ENCODE assay signal across 11 cellular contexts in the genomic region with DNA sequence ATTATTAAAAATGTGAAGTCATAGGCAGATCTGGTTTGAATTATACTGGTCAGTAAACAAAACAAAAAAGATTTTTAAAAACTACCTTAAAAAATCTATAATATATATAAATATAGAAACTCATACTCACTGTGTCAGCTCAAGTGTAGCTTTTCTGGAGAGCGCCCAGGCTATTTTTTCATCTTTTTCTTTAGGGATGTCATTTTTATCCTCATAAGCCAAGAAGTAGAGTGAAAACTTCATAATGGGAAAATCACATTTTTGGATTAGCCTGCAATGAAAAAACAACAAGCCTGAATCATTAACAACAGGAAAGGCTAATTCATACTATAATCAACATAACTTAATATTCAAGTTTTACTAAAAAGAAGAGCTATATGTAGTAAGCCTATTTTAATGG. TPM values are rescaled to one million over a fixed set of nuclear protein-coding genes. Genes with fewer than 3 reads are reported as not detected.
"Had no signal": no experiment of that assay in that cellular context is flagged by ENCODE, and none has a peak within 500 bp of the region (broad histone marks: within the 10 kb centered on the region; RNA-seq: fewer than 3 reads in every experiment).

No MANE protein-coding gene starts in this region.

- DNase-seq: GM23248, GOT3, H7, HFFc6, IMR-90, KBM-7 had no signal

- H3K27ac ChIP-seq: GM23248, HL-60 had no signal

- ATAC-seq: HCT116 had no signal

- H3K4me3 Mint-ChIP-seq: HFFc6 had no signal

- H3K4me1 ChIP-seq: HAP-1 had no signal

- H3K4me3 ChIP-seq: GM23248, HAP-1 had no signal

- H2AFZ ChIP-seq: GM23248 had no signal

- H3K9me3 ChIP-seq: HAP-1 had no signal

- H3K27ac Mint-ChIP-seq: HFFc6 had no signal

- H3K9me3 Mint-ChIP-seq: HFFc6 had no signal

- H3K9ac ChIP-seq: GM23248 had no signal

RNA-seq across cellular contexts. Expression of a gene that starts 30.9 kb away (rescaled TPM):
- total RNA-seq: GM23248, H4, HFFc6, HT1080, IMR-90 had no signal
- polyA plus RNA-seq: GM23248, IMR-90 had no signal
